Comparison of ENCODE assay signal across 8 cellular contexts in genomic region chr1:39639333-39640130, GRCh38. TPM values are rescaled to one million over a fixed set of nuclear protein-coding genes. Genes with fewer than 3 reads are reported as not detected.
DNase-seq lines count a peak whose midpoint lies in the region; ATAC-seq and TF ChIP-seq lines count a peak whose summit lies in the region.

Gene HEYL (minus strand): TSS chr1:39639643. CDS start chr1:39639625, 18 bp downstream.

- H2AK5ac ChIP-seq in neuronal stem cell (ENCODE audit: low read depth, low read length) = peak within 1 kb of the TSS; percentile 56

- POLR2A ChIA-PET in SK-N-SH (lab: Yijun Ruan, JAX) = no interaction called here

- no peak within 1 kb of the TSS for H4K91ac ChIP-seq in neuronal stem cell (ENCODE audit: low read depth, low read length, poor library complexity)

- TF ChIP-seq EP300 in SK-N-SH (IDR thresholded peaks at IDR 0.05; ENCODE audit: borderline replicate concordance in 1 of 2, low read depth in 1 of 2, low read length in 1 of 2) = no peak

- H3K4me2 ChIP-seq in neuronal stem cell (ENCODE audit: insufficient read depth, low read length, poor library complexity, severe bottlenecking) (peak within 1 kb of the TSS; percentile 67), SK-N-SH (no peak within 1 kb of the TSS)

- peak within 1 kb of the TSS; percentile 59 for H3K4me3 Mint-ChIP-seq in activated T-cell treated with anti-CD3 and anti-CD28 coated beads, Interleukin-2, amount 50 U/mL, for 24 hours

- DNase-seq in NCI-H2227 (lab: John Stamatoyannopoulos, UW; ENCODE audit: unreplicated experiment) (peak; percentile 69), NCI-H2227 treated with DMSO at 0.1 percent for 48 hours (lab: John Stamatoyannopoulos, UW) (no peak), NOMO-1 (lab: John Stamatoyannopoulos, UW; ENCODE audit: unreplicated experiment in 2 of 2) (peak; percentile 83 to 84), fibroblast of peridontal ligament (ENCODE audit: extremely low read depth) (peak; percentile 18), neuronal stem cell (ENCODE audit: low spot score) (peak; percentile 70), thoracic aorta (ENCODE audit: low spot score) (peak; percentile 26), SK-N-SH (no peak)
- DNase-seq in activated T-cell treated with anti-CD3 and anti-CD28 coated beads, Interleukin-2, amount 50 U/mL, for 24 hours = peak; percentile 86

- H3K9me2 ChIP-seq in SK-N-SH = no peaks in the 10 kb centered on the region

- no peak within 1 kb of the TSS for H3K27ac ChIP-seq in neuronal stem cell (replicated peaks; ENCODE audit: low read length)
- peak within 1 kb of the TSS; percentile 88 to 90 for H3K27ac ChIP-seq in thoracic aorta
- H3K27ac ChIP-seq in SK-N-SH (ENCODE audit: low read depth in 2 of 2, low read length in 1 of 2) = no peak within 1 kb of the TSS; a peak in 1 of 4 replicates

- WGBS in neuronal stem cell (ENCODE audit: extremely low coverage in 2 of 2, insufficient read length in 2 of 2, insufficient replicate concordance in 1 of 2), 2 donors = no CpG with 5 or more reads among the region's 88 CpGs
- 87% methylated on average over 60 of the region's 88 CpGs for WGBS in SK-N-SH (ENCODE audit: low lambda C conversion rate)

- H3K79me2 ChIP-seq in SK-N-SH (ENCODE audit: insufficient read depth) = no peaks in the 10 kb centered on the region

- H3K14ac ChIP-seq in neuronal stem cell (ENCODE audit: low read length) = peak within 1 kb of the TSS; percentile 25

- peak within 1 kb of the TSS; percentile 90 for H2BK15ac ChIP-seq in neuronal stem cell (ENCODE audit: low read length)

- H4K8ac ChIP-seq in neuronal stem cell (ENCODE audit: low read depth, low read length) = peak within 1 kb of the TSS; percentile 26

- H3K4me1 ChIP-seq in neuronal stem cell (ENCODE audit: control insufficient read depth in 2 of 2, insufficient read depth in 1 of 2, low read depth in 1 of 2, low read length in 2 of 2) = peaks cover 0 to 1% of the 10 kb centered on the region in 2 donors
- peaks cover 13 to 81% of the 10 kb centered on the region in 2 donors for H3K4me1 ChIP-seq in thoracic aorta (ENCODE audit: control insufficient read depth in 1 of 2, low read depth in 2 of 2)
- peaks cover 4 to 21% of the 10 kb centered on the region in 2 experiments; a peak in 3 of 4 replicates for H3K4me1 ChIP-seq in SK-N-SH (ENCODE audit: control insufficient read depth in 1 of 2, insufficient read depth in 2 of 2, low read depth in 1 of 2, low read length in 1 of 2)

- TF ChIP-seq RAD21 in SK-N-SH (IDR thresholded peaks at IDR 0.05; ENCODE audit: low read length) = no peak

- H3K4me3 ChIP-seq in neuronal stem cell (ENCODE audit: low read length in 2 of 2) = peak within 1 kb of the TSS in 1 of 2 donors; percentile 91
- peak within 1 kb of the TSS; percentile 86 for H3K4me3 ChIP-seq in thoracic aorta
- no peak within 1 kb of the TSS for H3K4me3 ChIP-seq in SK-N-SH (ENCODE audit: low read depth in 2 of 2, low read length in 1 of 2)

- H2BK120ac ChIP-seq in neuronal stem cell (ENCODE audit: low read depth, low read length) = no peak within 1 kb of the TSS

- peak within 1 kb of the TSS; percentile 16 for H2BK12ac ChIP-seq in neuronal stem cell (ENCODE audit: low read length)

- no peak within 1 kb of the TSS for H3K27ac Mint-ChIP-seq in activated T-cell treated with anti-CD3 and anti-CD28 coated beads, Interleukin-2, amount 50 U/mL, for 24 hours

- peak; percentile 56 for ATAC-seq in thoracic aorta (ENCODE audit: insufficient number of reproducible peaks, low FRiP score, low read depth)

- H2AFZ ChIP-seq in neuronal stem cell (ENCODE audit: low read length) = peak within 1 kb of the TSS; percentile 75
- no peak within 1 kb of the TSS for H2AFZ ChIP-seq in SK-N-SH (ENCODE audit: low read depth)

- peaks cover 8% of the 10 kb centered on the region for H3F3A ChIP-seq in SK-N-SH (replicated peaks; ENCODE audit: insufficient read depth)

- H3K9me3 Mint-ChIP-seq in activated T-cell treated with anti-CD3 and anti-CD28 coated beads, Interleukin-2, amount 50 U/mL, for 24 hours = no peaks in the 10 kb centered on the region

- peak within 1 kb of the TSS; percentile 86 for H3K9ac ChIP-seq in neuronal stem cell (ENCODE audit: low read depth, low read length, poor library complexity)
- no peak within 1 kb of the TSS for H3K9ac ChIP-seq in SK-N-SH

- peaks cover 47% of the 10 kb centered on the region for H3K27me3 Mint-ChIP-seq in activated T-cell treated with anti-CD3 and anti-CD28 coated beads, Interleukin-2, amount 50 U/mL, for 24 hours

- H3K9me3 ChIP-seq in neuronal stem cell (replicated peaks in 1 of 2; ENCODE audit: control insufficient read depth in 2 of 2, insufficient read depth in 1 of 2, low read depth in 1 of 2, low read length in 2 of 2) (no peaks in the 10 kb centered on the region), thoracic aorta (no peaks in the 10 kb centered on the region), SK-N-SH (no peaks in the 10 kb centered on the region)

- TF ChIP-seq CTCF in thoracic aorta (IDR thresholded peaks at IDR 0.05) (peak; percentile 66), SK-N-SH (IDR thresholded peaks at IDR 0.05) (no peak)

- H4K20me1 ChIP-seq in SK-N-SH (ENCODE audit: insufficient read depth) = no peaks in the 10 kb centered on the region

- H3K23ac ChIP-seq in neuronal stem cell (ENCODE audit: low read depth, low read length, poor library complexity) = peak within 1 kb of the TSS; percentile 56

- no peaks in the 10 kb centered on the region for H3K79me1 ChIP-seq in neuronal stem cell (ENCODE audit: low read depth, low read length)

- peaks cover 2 to 86% (median 16%) of the 10 kb centered on the region in 3 experiments for H3K27me3 ChIP-seq in neuronal stem cell (ENCODE audit: control insufficient read depth in 3 of 3, insufficient read depth in 3 of 3, low read depth in 1 of 3, low read length in 3 of 3)
- no peaks in the 10 kb centered on the region for H3K27me3 ChIP-seq in thoracic aorta (replicated peaks; ENCODE audit: insufficient read depth)
- H3K27me3 ChIP-seq in SK-N-SH (ENCODE audit: insufficient read depth) = no peaks in the 10 kb centered on the region

- H3K4me1 Mint-ChIP-seq in activated T-cell treated with anti-CD3 and anti-CD28 coated beads, Interleukin-2, amount 50 U/mL, for 24 hours (ENCODE audit: low read depth) = peaks cover 3% of the 10 kb centered on the region

- CTCF ChIA-PET in SK-N-SH (lab: Yijun Ruan, JAX) = interaction anchor here (0.6 to 3.8 kb wide), 3 partner anchors 14 to 33 kb away, joined by 3 to 18 read pairs (median 6); no protein-coding TSS in a partner anchor

- no peak within 1 kb of the TSS for H2BK5ac ChIP-seq in neuronal stem cell (ENCODE audit: low read length)

- H3K36me3 Mint-ChIP-seq in activated T-cell treated with anti-CD3 and anti-CD28 coated beads, Interleukin-2, amount 50 U/mL, for 24 hours (ENCODE audit: low read depth) = no peaks in the 10 kb centered on the region

- H3K18ac ChIP-seq in neuronal stem cell (ENCODE audit: low read length) = peak within 1 kb of the TSS; percentile 92

- H3K36me3 ChIP-seq in neuronal stem cell (replicated peaks in 1 of 2; ENCODE audit: control insufficient read depth in 2 of 2, insufficient read depth in 2 of 2, low read length in 2 of 2) = no peaks in the 10 kb centered on the region
- no peaks in the 10 kb centered on the region for H3K36me3 ChIP-seq in thoracic aorta
- H3K36me3 ChIP-seq in SK-N-SH (replicated peaks in 1 of 2; ENCODE audit: control insufficient read depth in 1 of 2, insufficient read depth in 2 of 2, low read length in 1 of 2) = no peaks in the 10 kb centered on the region

- no peak within 1 kb of the TSS for H3K4ac ChIP-seq in neuronal stem cell (ENCODE audit: low read length)

TF ChIP-seq in SK-N-SH, 30 proteins besides CTCF, POLR2A, EP300 and RAD21 (continues in another document):
- no peak for TF ChIP-seq USF2 (IDR thresholded peaks at IDR 0.05; ENCODE audit: borderline replicate concordance, low read depth, low read length)
- TF ChIP-seq TCF12 (IDR thresholded peaks at IDR 0.05) = no peak
- no peak for TF ChIP-seq GABPA (IDR thresholded peaks at IDR 0.05; ENCODE audit: low read depth)
- no peak for TF ChIP-seq ZBTB33 (IDR thresholded peaks at IDR 0.05; ENCODE audit: borderline replicate concordance, low read depth)
- TF ChIP-seq TAF1 (IDR thresholded peaks at IDR 0.05; ENCODE audit: borderline replicate concordance, low read depth, low read length) = no peak

RNA-seq across cellular contexts. Expression of gene HEYL, which starts in this region (rescaled TPM):
- 6.7 TPM for polyA plus RNA-seq in neuronal stem cell (2013, experiment 1 of 2)
- polyA plus RNA-seq in neuronal stem cell (2013, experiment 2 of 2) = 6.9 TPM
- 10 to 100 TPM; 45.6 to 91.2 TPM for total RNA-seq in thoracic aorta
- not detected in 2 replicates for polyA plus RNA-seq in SK-N-SH (2012; rRNA removed)
- polyA plus RNA-seq in SK-N-SH (2012; cell fraction: cytosol; rRNA removed) = not detected in 2 replicates
- polyA plus RNA-seq in SK-N-SH (2012; cell fraction: nucleus; rRNA removed) = not detected in 2 replicates

Comparison
In these comparisons a context has a peak if more than half of its experiments do, and no peak if none do; other contexts are left out.
1. DNase-seq: peak in NCI-H2227 (single experiment), NOMO-1 (2 of 2), activated T-cell treated with anti-CD3 and anti-CD28 coated beads, Interleukin-2, amount 50 U/mL, for 24 hours (single experiment), fibroblast of peridontal ligament (single experiment), neuronal stem cell (single experiment) and thoracic aorta (single experiment); none in NCI-H2227 treated with DMSO at 0.1 percent for 48 hours (single experiment) and SK-N-SH (single experiment).
2. H3K27ac ChIP-seq: peak in thoracic aorta (2 of 2); none in neuronal stem cell (single experiment) and SK-N-SH (0 of 2).